In the genomic region with DNA sequence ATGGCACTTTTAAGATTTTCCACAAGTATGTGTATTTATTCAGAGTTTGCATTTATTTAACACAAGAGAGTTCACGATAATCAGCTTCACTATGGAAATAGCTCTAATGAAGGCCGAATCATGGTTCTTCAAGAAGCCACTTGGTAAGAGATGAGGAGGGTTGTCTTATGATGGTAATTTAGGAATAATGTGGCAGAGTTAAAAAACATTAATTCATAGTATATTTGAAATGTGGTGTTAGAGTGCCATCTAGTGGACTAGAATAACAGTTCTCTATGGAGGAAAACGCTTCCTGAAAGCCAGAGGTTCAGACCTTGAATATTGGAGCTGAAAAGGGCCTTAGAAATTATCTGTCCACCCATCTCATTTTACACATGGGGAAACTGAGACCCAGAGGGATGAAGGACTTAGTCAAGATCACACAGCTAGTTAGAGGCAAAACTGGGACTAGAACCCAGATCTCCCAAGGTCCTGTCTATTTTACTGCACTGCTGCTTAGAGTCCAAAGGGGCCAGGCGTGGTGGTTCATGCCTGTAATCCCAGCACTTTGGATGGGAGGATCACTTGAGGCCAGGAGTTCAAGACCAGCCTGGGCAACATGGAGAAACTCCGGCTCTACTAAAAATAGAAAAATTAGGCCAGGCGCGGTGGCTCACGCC, we compare ENCODE assay signal across 8 cellular contexts.
DNase-seq lines count a peak whose midpoint lies in the region; TF ChIP-seq lines count a peak whose summit lies in the region.

No MANE protein-coding gene starts in this region.

- DNase-seq in AG04449 (ENCODE audit: low read depth, low spot score) (no peak), GM12865 (ENCODE audit: low read depth) (peak; percentile 51), NCI-H2227 (lab: John Stamatoyannopoulos, UW; ENCODE audit: unreplicated experiment) (peak; percentile 70), astrocyte of the hippocampus (ENCODE audit: low read depth, low spot score) (peak; percentile 70), inferior parietal cortex (ENCODE audit: extremely low spot score) (peak; percentile 82), superior temporal gyrus (ENCODE audit: extremely low spot score) (peak; percentile 90), nucleus accumbens (lab: John Stamatoyannopoulos, UW) (no peak)
- no peak for DNase-seq in stimulated activated CD4-positive, alpha-beta T cell treated with anti-CD3 and anti-CD28 coated beads, Interleukin-4, amount 100 ng/mL, for 1 hour

- POLR2A ChIA-PET in AG04449 (lab: Yijun Ruan, JAX) = no interaction called here

- no peak overlapping the region for H3K4me3 ChIP-seq in AG04449 (ENCODE audit: low read depth, low read length)
- no peak overlapping the region for H3K4me3 ChIP-seq in GM12865 (ENCODE audit: low read depth, low read length)

- CTCF ChIA-PET in AG04449 (lab: Yijun Ruan, JAX) = interaction anchor here (0.6 to 3.9 kb wide), 43 partner anchors 10 to 457 kb away, joined by 3 to 60 read pairs (median 4); a partner anchor contains a TSS

- TF ChIP-seq CTCF in AG04449 (IDR thresholded peaks at IDR 0.05; ENCODE audit: insufficient read depth, low read length, missing control alignments) (peak; percentile 35), GM12865 (IDR thresholded peaks at IDR 0.05; ENCODE audit: insufficient read depth, low read depth, low read length, missing control alignments) (peak; percentile 52)

Comparison
In these comparisons a context has a peak if more than half of its experiments do, and no peak if none do; other contexts are left out.
1. DNase-seq: peak in GM12865 (single experiment), NCI-H2227 (single experiment), astrocyte of the hippocampus (single experiment), inferior parietal cortex (single experiment) and superior temporal gyrus (single experiment); none in AG04449 (single experiment), nucleus accumbens (0 of 56) and stimulated activated CD4-positive, alpha-beta T cell treated with anti-CD3 and anti-CD28 coated beads, Interleukin-4, amount 100 ng/mL, for 1 hour (single experiment).